8 cellular contexts compared by ENCODE assay signal in genomic region chr4:148216866-148217814, GRCh38.
DNase-seq lines count a peak whose midpoint lies in the region; ATAC-seq and TF ChIP-seq lines count a peak whose summit lies in the region.

No MANE protein-coding gene starts in this region.

- H3K36me3 ChIP-seq in heart left ventricle (no peaks in the 10 kb centered on the region), mucosa of descending colon (ENCODE audit: low read depth) (no peaks in the 10 kb centered on the region)

- peaks cover 0 to 49% (median 32%) of the 10 kb centered on the region in 12 donors for H3K4me1 ChIP-seq in heart left ventricle
- no peaks in the 10 kb centered on the region for H3K4me1 ChIP-seq in mucosa of descending colon (ENCODE audit: low read depth)

- 48 to 61% (median 58%) methylated on average over 5 of the region's 5 CpGs for WGBS in heart left ventricle, 4 donors
- WGBS in lower leg skin, 2 donors: 53 to 56% methylated on average over 5 of the region's 5 CpGs

- peaks cover 0 to 5% of the 10 kb centered on the region in 2 donors for H3K9me3 Mint-ChIP-seq in activated T-cell treated with anti-CD3 and anti-CD28 coated beads, Interleukin-2, amount 50 U/mL, for 72 hours

- no peaks in the 10 kb centered on the region for H3K27me3 ChIP-seq in heart left ventricle

- ATAC-seq in heart left ventricle (peak in 3 of 4 donors; percentile 22 to 41 (median 36)), Right ventricle myocardium inferior (no peak), HG03097 (IDR thresholded peaks at IDR 0.05; ENCODE audit: low FRiP score, unreplicated experiment) (peak; percentile 96), mucosa of descending colon (peak; percentile 72)
- ATAC-seq in activated T-cell treated with anti-CD3 and anti-CD28 coated beads, Interleukin-2, amount 50 U/mL, for 72 hours (replicated peaks in 1 of 2): peak; percentile 86 to 88

- DNase-seq in heart left ventricle (no peak), Right ventricle myocardium inferior (ENCODE audit: missing footprints) (no peak), mucosa of descending colon (peak in 1 of 3 donors; percentile 32), lower leg skin (ENCODE audit: low spot score in 2 of 2) (no peak), amygdala (lab: John Stamatoyannopoulos, UW) (no peak), HuH-7.5 (ENCODE audit: low spot score) (no peak)
- DNase-seq in activated T-cell treated with anti-CD3 and anti-CD28 coated beads, Interleukin-2, amount 50 U/mL, for 72 hours: peak; percentile 24 to 33

- peak overlapping the region; percentile 87 for H3K27ac Mint-ChIP-seq in activated T-cell treated with anti-CD3 and anti-CD28 coated beads, Interleukin-2, amount 50 U/mL, for 72 hours

- intact Hi-C loops in heart left ventricle (cut with DNase I): loop anchor here in 1 of 10 donors (5.0 kb wide), 1 partner anchor 225 kb away; the partner anchor contains the start of gene NR3C2
- intact Hi-C loops in Right ventricle myocardium inferior (cut with DNase I): loop anchor here (10.0 kb wide), 1 partner anchor 228 kb away; the partner anchor contains the start of gene NR3C2
- intact Hi-C loops in mucosa of descending colon (cut with DNase I, micrococcal nuclease): no loop called here
- intact Hi-C loops in lower leg skin (cut with DNase I; ENCODE audit: low total_unique reads): no loop called here

- TF ChIP-seq CTCF in heart left ventricle (IDR thresholded peaks at IDR 0.05) (no peak), mucosa of descending colon (IDR thresholded peaks at IDR 0.05) (no peak), lower leg skin (IDR thresholded peaks at IDR 0.05) (no peak)

- peak overlapping the region in 11 of 12 donors; percentile 1 to 77 (median 38) for H3K27ac ChIP-seq in heart left ventricle

- no peaks in the 10 kb centered on the region for H3K9me3 ChIP-seq in heart left ventricle
- H3K9me3 ChIP-seq in mucosa of descending colon: no peaks in the 10 kb centered on the region

- TF ChIP-seq POLR2A in heart left ventricle (IDR thresholded peaks at IDR 0.05) (no peak), lower leg skin (IDR thresholded peaks at IDR 0.05) (no peak)

- H3K27me3 Mint-ChIP-seq in activated T-cell treated with anti-CD3 and anti-CD28 coated beads, Interleukin-2, amount 50 U/mL, for 72 hours (ENCODE audit: low read depth): no peaks in the 10 kb centered on the region

- H3K4me1 Mint-ChIP-seq in activated T-cell treated with anti-CD3 and anti-CD28 coated beads, Interleukin-2, amount 50 U/mL, for 72 hours (ENCODE audit: low read depth): peaks cover 24% of the 10 kb centered on the region

- peaks cover 0 to 3% of the 10 kb centered on the region in 2 donors for H3K36me3 Mint-ChIP-seq in activated T-cell treated with anti-CD3 and anti-CD28 coated beads, Interleukin-2, amount 50 U/mL, for 72 hours (ENCODE audit: insufficient read depth in 2 of 2)

- peak overlapping the region in 9 of 12 donors; percentile 26 to 50 (median 36) for H3K4me3 ChIP-seq in heart left ventricle
- no peak overlapping the region for H3K4me3 ChIP-seq in mucosa of descending colon
- no peak overlapping the region for H3K4me3 ChIP-seq in lower leg skin (ENCODE audit: low read depth, poor library complexity, severe bottlenecking)

- H3K4me3 Mint-ChIP-seq in activated T-cell treated with anti-CD3 and anti-CD28 coated beads, Interleukin-2, amount 50 U/mL, for 72 hours: peak overlapping the region; percentile 72 to 75

Comparison
In these comparisons a context has a peak if more than half of its experiments do, and no peak if none do; other contexts are left out.
1. DNase-seq: peak in activated T-cell treated with anti-CD3 and anti-CD28 coated beads, Interleukin-2, amount 50 U/mL, for 72 hours (2 of 2); none in heart left ventricle (0 of 5), Right ventricle myocardium inferior (single experiment), lower leg skin (0 of 2), amygdala (0 of 56) and HuH-7.5 (single experiment).
2. H3K4me3 ChIP-seq: peak in heart left ventricle (9 of 12); none in mucosa of descending colon (single experiment) and lower leg skin (single experiment).